ENCODE assay signal across 19 cellular contexts in the genomic region with DNA sequence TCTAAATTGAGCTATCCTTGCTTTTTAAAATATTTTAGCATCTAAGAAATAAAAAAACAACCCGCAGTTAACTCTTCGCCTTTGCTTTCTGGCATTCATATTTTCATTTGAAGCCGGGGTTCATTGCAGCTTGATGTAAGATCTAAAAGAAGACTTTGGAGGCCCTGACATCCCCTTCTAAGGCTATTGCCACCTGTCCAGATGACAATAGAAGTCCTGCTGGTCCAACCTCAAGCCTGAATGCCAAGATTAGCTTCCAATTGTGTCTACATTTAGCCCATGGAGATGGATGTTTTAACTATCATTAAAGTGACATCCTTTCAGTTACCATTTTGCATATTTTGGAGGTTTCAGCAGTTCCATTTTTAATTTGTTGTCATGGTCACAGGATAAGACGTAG. TPM values are rescaled to one million over a fixed set of nuclear protein-coding genes. Genes with fewer than 3 reads are reported as not detected.
A peak's percentile ranks its signal among the peaks of the same experiment; 100 is the strongest.
DNase-seq lines count a peak whose midpoint lies in the region; ATAC-seq, FAIRE-seq and TF ChIP-seq lines count a peak whose summit lies in the region.
"Had no signal": no experiment of that assay in that cellular context is flagged by ENCODE, and none has a peak within 500 bp of the region (broad histone marks: within the 10 kb centered on the region; RNA-seq: fewer than 3 reads in every experiment).

No MANE protein-coding gene starts in this region.

- H3K4me3 ChIP-seq in left ventricle myocardium inferior (no peak overlapping the region), skeletal muscle tissue (ENCODE audit: low read length in 3 of 3) (no peak overlapping the region), kidney (ENCODE audit: low read length in 2 of 2) (no peak overlapping the region)
- H3K4me3 ChIP-seq: HAP-1 had no signal

- no peaks in the 10 kb centered on the region for H3K27me3 ChIP-seq in left ventricle myocardium inferior (ENCODE audit: low read depth)
- no peaks in the 10 kb centered on the region for H3K27me3 ChIP-seq in skeletal muscle tissue (ENCODE audit: control insufficient read depth in 3 of 3, insufficient read depth in 3 of 3, low read length in 3 of 3)

- TF ChIP-seq CTCF in left ventricle myocardium inferior (IDR thresholded peaks at IDR 0.05; ENCODE audit: borderline replicate concordance) (no peak), brain (conservative IDR thresholded peaks at IDR 0.05) (no peak), nephron (IDR thresholded peaks at IDR 0.05; ENCODE audit: unreplicated experiment in 3 of 3) (no peak), kidney (IDR thresholded peaks at IDR 0.05; ENCODE audit: borderline replicate concordance, extremely low read depth, insufficient read depth) (no peak)

- H3K4me1 ChIP-seq in left ventricle myocardium inferior (peaks cover 71% of the 10 kb centered on the region), skeletal muscle tissue (ENCODE audit: control insufficient read depth in 3 of 3, insufficient read depth in 3 of 3, low read length in 3 of 3) (peaks cover 8 to 16% (median 9%) of the 10 kb centered on the region in 3 donors), kidney (ENCODE audit: control insufficient read depth in 1 of 2, insufficient read depth in 1 of 2, low read depth in 1 of 2, low read length in 2 of 2) (peaks cover 7 to 12% of the 10 kb centered on the region in 2 donors)

- H3K9me3 Mint-ChIP-seq in brain (no peaks in the 10 kb centered on the region), nephron (no peaks in the 10 kb centered on the region)
- no peaks in the 10 kb centered on the region for H3K9me3 Mint-ChIP-seq in activated T-helper 2 cell treated with anti-CD3 and anti-CD28 coated beads, Interferon-gamma antibody, Interleukin-2, Interleukin-4, amounts not matched to agents 10 μg/mL and 5 μg/mL and 100 μg/mL, durations not matched to agents 14 hours and 24 hours and 36 hours
- H3K9me3 Mint-ChIP-seq: CD4-positive, alpha-beta T cell had no signal

- H3K9ac ChIP-seq in skeletal muscle tissue (ENCODE audit: low read depth in 1 of 3, low read length in 3 of 3), result peak overlapping the region in 1 of 3 donors; percentile 35
- H3K9ac ChIP-seq in kidney (ENCODE audit: low read length in 2 of 2), result no peak overlapping the region

- H3K36me3 Mint-ChIP-seq in brain (peaks cover 5% of the 10 kb centered on the region), nephron (ENCODE audit: low read depth) (peaks cover 16% of the 10 kb centered on the region)
- H3K36me3 Mint-ChIP-seq in activated T-helper 2 cell treated with anti-CD3 and anti-CD28 coated beads, Interferon-gamma antibody, Interleukin-2, Interleukin-4, amounts not matched to agents 10 μg/mL and 5 μg/mL and 100 μg/mL, durations not matched to agents 14 hours and 24 hours and 36 hours (ENCODE audit: low read depth), result no peaks in the 10 kb centered on the region

- H3K27ac ChIP-seq in left ventricle myocardium inferior (replicated peaks), result peak overlapping the region; percentile 82
- peak overlapping the region; percentile 61 for H3K27ac ChIP-seq in skeletal muscle tissue (ENCODE audit: low read depth, low read length)
- no peak overlapping the region for H3K27ac ChIP-seq in kidney (ENCODE audit: low read depth in 2 of 2, low read length in 2 of 2)

- H3K9me3 ChIP-seq in left ventricle myocardium inferior (replicated peaks) (no peaks in the 10 kb centered on the region), skeletal muscle tissue (ENCODE audit: control insufficient read depth in 3 of 3, low read length in 3 of 3) (no peaks in the 10 kb centered on the region), kidney (ENCODE audit: control insufficient read depth in 1 of 2, low read length in 2 of 2) (no peaks in the 10 kb centered on the region)
- H3K9me3 ChIP-seq: HAP-1 had no signal

- no peak for ATAC-seq in left ventricle myocardium superior

- H3K27me3 Mint-ChIP-seq in brain (no peaks in the 10 kb centered on the region), nephron (ENCODE audit: low read depth) (no peaks in the 10 kb centered on the region)
- H3K27me3 Mint-ChIP-seq in activated T-helper 2 cell treated with anti-CD3 and anti-CD28 coated beads, Interferon-gamma antibody, Interleukin-2, Interleukin-4, amounts not matched to agents 10 μg/mL and 5 μg/mL and 100 μg/mL, durations not matched to agents 14 hours and 24 hours and 36 hours (ENCODE audit: low read depth), result peaks cover 32% of the 10 kb centered on the region
- H3K27me3 Mint-ChIP-seq: B cell; CD4-positive, alpha-beta T cell had no signal

- peaks cover 26% of the 10 kb centered on the region for H3K4me1 Mint-ChIP-seq in brain
- H3K4me1 Mint-ChIP-seq in nephron, result peaks cover 50% of the 10 kb centered on the region
- H3K4me1 Mint-ChIP-seq in activated T-helper 2 cell treated with anti-CD3 and anti-CD28 coated beads, Interferon-gamma antibody, Interleukin-2, Interleukin-4, amounts not matched to agents 10 μg/mL and 5 μg/mL and 100 μg/mL, durations not matched to agents 14 hours and 24 hours and 36 hours (ENCODE audit: low read depth), result no peaks in the 10 kb centered on the region
- H3K4me1 Mint-ChIP-seq: B cell had no signal

- H3K36me3 ChIP-seq in left ventricle myocardium inferior (no peaks in the 10 kb centered on the region), skeletal muscle tissue (ENCODE audit: control insufficient read depth in 3 of 3, insufficient read depth in 3 of 3, low read length in 3 of 3) (no peaks in the 10 kb centered on the region), kidney (ENCODE audit: control insufficient read depth in 1 of 2, insufficient read depth in 2 of 2, low read length in 2 of 2) (no peaks in the 10 kb centered on the region)
- H3K36me3 ChIP-seq: HAP-1 had no signal

- no peak for DNase-seq in left ventricle myocardium inferior
- no peak for DNase-seq in left ventricle myocardium superior
- no peak for DNase-seq in activated T-helper 2 cell treated with anti-CD3 and anti-CD28 coated beads, Interferon-gamma antibody, Interleukin-2, Interleukin-4, amounts not matched to agents 10 μg/mL and 5 μg/mL and 100 μg/mL, durations not matched to agents 14 hours and 24 hours and 36 hours (ENCODE audit: low spot score)
- DNase-seq in kidney, result no peak
- DNase-seq in NCI-H1930 (lab: John Stamatoyannopoulos, UW), result no peak
- DNase-seq: C1 segment of cervical spinal cord; CD4-positive, alpha-beta T cell; DMS153; DMS79 treated with DMSO at 0.1 percent for 48 hours; EL; GDM1 had no signal

- no peak overlapping the region for H3K4me3 Mint-ChIP-seq in brain
- peak overlapping the region in 1 of 3 experiments; percentile 25 for H3K4me3 Mint-ChIP-seq in nephron
- H3K4me3 Mint-ChIP-seq in activated T-helper 2 cell treated with anti-CD3 and anti-CD28 coated beads, Interferon-gamma antibody, Interleukin-2, Interleukin-4, amounts not matched to agents 10 μg/mL and 5 μg/mL and 100 μg/mL, durations not matched to agents 14 hours and 24 hours and 36 hours (ENCODE audit: low read depth), result no peak overlapping the region
- H3K4me3 Mint-ChIP-seq: B cell; CD4-positive, alpha-beta T cell had no signal

- intact Hi-C loops in left ventricle myocardium inferior (cut with micrococcal nuclease), result no loop called here
- intact Hi-C loops in left ventricle myocardium superior (cut with micrococcal nuclease), result no loop called here
- intact Hi-C loops in activated T-helper 2 cell treated with anti-CD3 and anti-CD28 coated beads, Interferon-gamma antibody, Interleukin-2, Interleukin-4, amounts not matched to agents 10 μg/mL and 5 μg/mL and 100 μg/mL, durations not matched to agents 14 hours and 24 hours and 36 hours (cut with micrococcal nuclease), result loop anchor here (10.0 kb wide), 1 partner anchor 65 kb away; no protein-coding TSS in a partner anchor
- intact Hi-C loops in kidney (cut with DNase I), result no loop called here

- H3K27ac Mint-ChIP-seq in brain (peak overlapping the region in 3 of 5 experiments; percentile 38 to 55 (median 43)), nephron (peak overlapping the region; percentile 42 to 77 (median 43))
- no peak overlapping the region for H3K27ac Mint-ChIP-seq in activated T-helper 2 cell treated with anti-CD3 and anti-CD28 coated beads, Interferon-gamma antibody, Interleukin-2, Interleukin-4, amounts not matched to agents 10 μg/mL and 5 μg/mL and 100 μg/mL, durations not matched to agents 14 hours and 24 hours and 36 hours
- H3K27ac Mint-ChIP-seq: B cell; CD4-positive, alpha-beta T cell had no signal

- FAIRE-seq in kidney (lab: Jason Lieb, UNC), result no peak
- FAIRE-seq: A204.1, GM12892, H1 had no signal

RNA-seq across cellular contexts. Expression of gene ATP2A2, which starts 51.6 kb away (rescaled TPM):
- 1,955 TPM for total RNA-seq in left ventricle myocardium inferior
- 3,201 TPM for total RNA-seq in left ventricle myocardium superior
- 139 TPM for polyA plus RNA-seq in brain (ENCODE audit: insufficient read depth, low read depth, low replicate concordance)
- total RNA-seq in skeletal muscle tissue, result 515 TPM
- 213 and 219 TPM in 2 replicates for total RNA-seq in activated T-helper 2 cell treated with anti-CD3 and anti-CD28 coated beads, Interferon-gamma antibody, Interleukin-2, Interleukin-4, amounts not matched to agents 10 μg/mL and 5 μg/mL and 100 μg/mL, durations not matched to agents 14 hours and 24 hours and 36 hours
- total RNA-seq in kidney, result 221 TPM
- polyA plus RNA-seq in kidney (ENCODE audit: insufficient read depth, low read depth, low replicate concordance), result 37.2 TPM

Comparison
In these comparisons a context has a peak if more than half of its experiments do, and no peak if none do; other contexts are left out.
1. H3K27ac ChIP-seq: peak in left ventricle myocardium inferior (single experiment) and skeletal muscle tissue (single experiment); none in kidney (0 of 2).